In genomic region chr2:43698140-43698539, GRCh38 we compare ENCODE assay signal across 9 cellular contexts. TPM values are rescaled to one million over a fixed set of nuclear protein-coding genes. Genes with fewer than 3 reads are reported as not detected.
DNase-seq lines count a peak whose midpoint lies in the region; ATAC-seq and TF ChIP-seq lines count a peak whose summit lies in the region.
"Not testable (repeated sequence)": the region's sequence is repeated elsewhere in the genome, so short reads cannot be mapped to it uniquely, and the experiment has no call there.
"Had no signal": no experiment of that assay in that cellular context is flagged by ENCODE, and none has a peak within 500 bp of the region (broad histone marks: within the 10 kb centered on the region; RNA-seq: fewer than 3 reads in every experiment).

No MANE protein-coding gene starts in this region.

- TF ChIP-seq CTCF in Loucy (conservative IDR thresholded peaks at IDR 0.05; ENCODE audit: low read length); fibroblast of lung (conservative IDR thresholded peaks at IDR 0.05 in 1 of 2, IDR thresholded peaks at IDR 0.05 in 1 of 2; ENCODE audit: low read depth in 1 of 2, low read length in 2 of 2); ovary (IDR thresholded peaks at IDR 0.05); testis (IDR thresholded peaks at IDR 0.05): not testable (repeated sequence)

- H3K9ac ChIP-seq in BLaER1 treated with 17β-estradiol and CSF1 and Interleukin-3, amounts not matched to agents 10 nM and 100 nM; Loucy (ENCODE audit: low read depth, low read length, poor library complexity, severe bottlenecking); fibroblast of lung (ENCODE audit: insufficient read depth, low read length): not testable (repeated sequence)

- H3K27ac ChIP-seq in BLaER1 treated with 17β-estradiol and CSF1 and Interleukin-3, amounts not matched to agents 10 nM and 100 nM; fibroblast of lung (ENCODE audit: insufficient read depth, low read length): not testable (repeated sequence)
- peak overlapping the region in 1 of 2 donors; percentile 28 for H3K27ac ChIP-seq in ovary
- H3K27ac ChIP-seq in testis, result peak overlapping the region; percentile 8 to 72

- H3K4me1 ChIP-seq in BLaER1 treated with 17β-estradiol and CSF1 and Interleukin-3, amounts not matched to agents 10 nM and 100 nM, result peaks cover 6 to 32% (median 7%) of the 10 kb centered on the region in 10 experiments; a peak in 14 of 20 replicates
- not testable (repeated sequence) for H3K4me1 ChIP-seq in Loucy (ENCODE audit: insufficient read depth, low read length, poor library complexity, severe bottlenecking); fibroblast of lung (ENCODE audit: control insufficient read depth, extremely low read depth, insufficient read depth, low read length); ovary (ENCODE audit: insufficient read depth)
- peaks cover 21% of the 10 kb centered on the region for H3K4me1 ChIP-seq in testis

- WGBS in ovary, 3 donors, result 42 to 71% (median 45%) methylated on average over 6 of the region's 6 CpGs
- 33 to 48% methylated on average over 6 of the region's 6 CpGs for WGBS in testis, 2 donors

- not testable (repeated sequence) for H3K4me3 Mint-ChIP-seq in T-helper 17 cell
- peak overlapping the region; percentile 28 for H3K4me3 Mint-ChIP-seq in memory B cell

- not testable (repeated sequence) for TF ChIP-seq EP300 in ovary (IDR thresholded peaks at IDR 0.05)

- peak overlapping the region in 10 of 11 experiments; percentile 3 to 72 (median 33); a peak in 15 of 22 replicates for H3K4me2 ChIP-seq in BLaER1 treated with 17β-estradiol and CSF1 and Interleukin-3, amounts not matched to agents 10 nM and 100 nM
- H3K4me2 ChIP-seq in Loucy (ENCODE audit: low read depth, low read length, poor library complexity, severe bottlenecking); fibroblast of lung (ENCODE audit: extremely low read depth, insufficient read depth, low read length): not testable (repeated sequence)

- H3K27me3 ChIP-seq in BLaER1 treated with 17β-estradiol and CSF1 and Interleukin-3, amounts not matched to agents 10 nM and 100 nM; Loucy (ENCODE audit: insufficient read depth, low read length, poor library complexity, severe bottlenecking); fibroblast of lung (ENCODE audit: control insufficient read depth, insufficient read depth, low read length); ovary; testis: not testable (repeated sequence)

- not testable (repeated sequence) for H3K9me2 ChIP-seq in Loucy (replicated peaks; ENCODE audit: low read depth, low read length)

- H3K9me3 ChIP-seq in BLaER1 treated with 17β-estradiol and CSF1 and Interleukin-3, amounts not matched to agents 10 nM and 100 nM (replicated peaks in 1 of 11); Loucy (ENCODE audit: insufficient read depth, low read depth, low read length); T-helper 17 cell (ENCODE audit: control insufficient read depth, low read length, poor library complexity, severe bottlenecking); fibroblast of lung (ENCODE audit: control insufficient read depth, insufficient read depth, low read depth, low read length); ovary; testis: not testable (repeated sequence)

- H3K9me3 Mint-ChIP-seq in memory B cell, result not testable (repeated sequence)

- H3F3A ChIP-seq in Loucy (ENCODE audit: low read depth), result not testable (repeated sequence)

- peak overlapping the region; percentile 59 for H3K27ac Mint-ChIP-seq in T-helper 17 cell
- H3K27ac Mint-ChIP-seq in memory B cell, result peak overlapping the region; percentile 74

- H3K36me3 ChIP-seq in BLaER1 treated with 17β-estradiol and CSF1 and Interleukin-3, amounts not matched to agents 10 nM and 100 nM; Loucy (ENCODE audit: insufficient read depth, low read length); fibroblast of lung (ENCODE audit: control insufficient read depth, insufficient read depth, low read length); ovary; testis (ENCODE audit: low read depth, missing control alignments): not testable (repeated sequence)

- H4K20me1 ChIP-seq in BLaER1 treated with 17β-estradiol and CSF1 and Interleukin-3, amounts not matched to agents 10 nM and 100 nM; Loucy (ENCODE audit: insufficient read depth, low read length, poor library complexity, severe bottlenecking); fibroblast of lung (ENCODE audit: control insufficient read depth, extremely low read depth, insufficient read depth, low read length): not testable (repeated sequence)

- not testable (repeated sequence) for TF ChIP-seq POLR2A in ovary (IDR thresholded peaks at IDR 0.05); testis (IDR thresholded peaks at IDR 0.05)

- not testable (repeated sequence) for H3K36me3 Mint-ChIP-seq in T-helper 17 cell (ENCODE audit: low read depth); memory B cell

- H3K4me1 Mint-ChIP-seq in T-helper 17 cell, memory B cell: not testable (repeated sequence)

- intact Hi-C loops in ovary (cut with DNase I); testis (cut with DNase I; ENCODE audit: low total_unique reads): not testable (repeated sequence)

- H2AFZ ChIP-seq in Loucy (ENCODE audit: low read length) (peak overlapping the region; percentile 63; the same call in 1 of the 2 replicates), fibroblast of lung (ENCODE audit: low read length) (peak overlapping the region; percentile 6)

- H3K27me3 Mint-ChIP-seq in T-helper 17 cell, result peaks cover 30% of the 10 kb centered on the region
- H3K27me3 Mint-ChIP-seq in memory B cell, result not testable (repeated sequence)

- not testable (repeated sequence) for H3K79me2 ChIP-seq in Loucy (ENCODE audit: insufficient read depth, low read length); fibroblast of lung (ENCODE audit: control insufficient read depth, insufficient read depth, low read length)

- DNase-seq in T-helper 17 cell; fibroblast of lung (ENCODE audit: low read depth in 2 of 2); memory B cell (ENCODE audit: low spot score in 2 of 2): not testable (repeated sequence)
- DNase-seq in ovary, result peak; percentile 30 to 65 (median 40)
- DNase-seq in testis, result peak; percentile 60

- not testable (repeated sequence) for H3K4me3 ChIP-seq in BLaER1 treated with 17β-estradiol and CSF1 and Interleukin-3, amounts not matched to agents 10 nM and 100 nM; Loucy (ENCODE audit: low read length, poor library complexity, severe bottlenecking); fibroblast of lung (replicated peaks in 1 of 4; ENCODE audit: control extremely low read depth in 1 of 4, insufficient read depth in 1 of 4, low read depth in 3 of 4, low read length in 4 of 4); ovary; testis

- not testable (repeated sequence) for ATAC-seq in T-helper 17 cell; memory B cell (ENCODE audit: low read depth)

RNA-seq across cellular contexts. Expression of gene C1GALT1C1L, which starts 21.9 kb away (rescaled TPM):
- total RNA-seq in T-helper 17 cell (not detected), fibroblast of lung (0.33 and 0.51 TPM in 2 replicates), ovary (1 to 10 TPM in 3 of 7 donors, under 1 TPM in 2, not detected in 2; 0.64 to 1.6 (median 1.2) TPM), testis (1 to 10 TPM; 3.1 to 5.8 TPM)
- polyA plus RNA-seq in fibroblast of lung (0.82 and 1.9 TPM in 2 replicates), ovary (1 to 10 TPM; 1.2 to 1.3 TPM), testis (ENCODE audit: insufficient read depth, low read depth, low replicate concordance) (8.6 TPM)
- polyA plus RNA-seq in fibroblast of lung (2012), result 0.31 and 1.1 TPM in 2 replicates
- polyA minus RNA-seq in fibroblast of lung (ENCODE audit: low replicate concordance), result not detected in 2 replicates
- total RNA-seq: CD4-positive, alpha-beta memory T cell; HFFc6 had no signal
- polyA plus RNA-seq: CD4-positive, alpha-beta memory T cell had no signal
